13 cellular contexts compared by ENCODE assay signal in genomic region chr14:101353422-101353821, GRCh38.
A peak's percentile ranks its signal among the peaks of the same experiment; 100 is the strongest.
DNase-seq lines count a peak whose midpoint lies in the region; ATAC-seq and TF ChIP-seq lines count a peak whose summit lies in the region.
"Had no signal": no experiment of that assay in that cellular context is flagged by ENCODE, and none has a peak within 500 bp of the region (broad histone marks: within the 10 kb centered on the region; RNA-seq: fewer than 3 reads in every experiment).

No MANE protein-coding gene starts in this region.

- DNase-seq in cardiac septum (ENCODE audit: low spot score) (peak; percentile 36), left ventricle myocardium superior (no peak), esophagus muscularis mucosa (ENCODE audit: extremely low spot score) (peak; percentile 64), retina (no peak)
- no peak for DNase-seq in activated naive CD4-positive, alpha-beta T cell (lab: John Stamatoyannopoulos, UW)
- DNase-seq: Calu3, DMS79 treated with DMSO at 0.1 percent for 48 hours, GF-D8, GOT3, H7 had no signal

- no peak for TF ChIP-seq CTCF in esophagus muscularis mucosa (IDR thresholded peaks at IDR 0.05)

- peaks cover 0 to 23% (median 9%) of the 10 kb centered on the region in 4 donors for H3K9me3 ChIP-seq in esophagus muscularis mucosa

- no peak for TF ChIP-seq POLR2A in esophagus muscularis mucosa (IDR thresholded peaks at IDR 0.05; ENCODE audit: low read depth)

- H3K27ac ChIP-seq in esophagus muscularis mucosa (replicated peaks in 1 of 4) (no peak overlapping the region), temporal lobe (ENCODE audit: low read depth, low read length) (peak overlapping the region; percentile 17)
- H3K27ac ChIP-seq: BLaER1 treated with 17β-estradiol and CSF1 and Interleukin-3, amounts not matched to agents 10 nM and 100 nM had no signal

- H3K4me3 ChIP-seq in esophagus muscularis mucosa: no peak overlapping the region
- H3K4me3 ChIP-seq: BLaER1 treated with 17β-estradiol and CSF1 and Interleukin-3, amounts not matched to agents 10 nM and 100 nM had no signal

- H3K36me3 ChIP-seq in esophagus muscularis mucosa: no peaks in the 10 kb centered on the region

- H3K4me1 ChIP-seq in esophagus muscularis mucosa: peaks cover 0 to 7% (median 5%) of the 10 kb centered on the region in 4 donors

- intact Hi-C loops in cardiac septum (cut with DNase I): no loop called here
- intact Hi-C loops in left ventricle myocardium superior (cut with micrococcal nuclease): no loop called here
- intact Hi-C loops in esophagus muscularis mucosa (cut with DNase I): no loop called here

- no peak for ATAC-seq in left ventricle myocardium superior
- ATAC-seq: CD8-positive, alpha-beta T cell had no signal

- TF ChIP-seq EP300 in esophagus muscularis mucosa (IDR thresholded peaks at IDR 0.05): no peak

- 75% methylated on average over 2 of the region's 2 CpGs for WGBS in esophagus muscularis mucosa

- no peaks in the 10 kb centered on the region for H3K27me3 ChIP-seq in esophagus muscularis mucosa
- H3K27me3 ChIP-seq: BLaER1 treated with 17β-estradiol and CSF1 and Interleukin-3, amounts not matched to agents 10 nM and 100 nM had no signal

Comparison
In these comparisons a context has a peak if more than half of its experiments do, and no peak if none do; other contexts are left out.
1. DNase-seq: peak in cardiac septum (single experiment) and esophagus muscularis mucosa (single experiment); none in left ventricle myocardium superior (single experiment), activated naive CD4-positive, alpha-beta T cell (0 of 4) and retina (single experiment).